25 cellular contexts compared by ENCODE assay signal in genomic region chr16:57771141-57771785, GRCh38.
"Had no signal": no experiment of that assay in that cellular context is flagged by ENCODE, and none has a peak within 500 bp of the region (broad histone marks: within the 10 kb centered on the region; RNA-seq: fewer than 3 reads in every experiment).

No MANE protein-coding gene starts in this region.

- H3K27me3 Mint-ChIP-seq: effector memory CD8-positive, alpha-beta T cell; naive thymus-derived CD8-positive, alpha-beta T cell; type B pancreatic cell had no signal

- H3K27ac Mint-ChIP-seq: progenitor cell of endocrine pancreas, type B pancreatic cell had no signal

- ATAC-seq: effector memory CD8-positive, alpha-beta T cell; left ventricle myocardium superior; lower lobe of right lung; naive thymus-derived CD8-positive, alpha-beta T cell; sciatic nerve had no signal

- H3K9me3 ChIP-seq: esophagus squamous epithelium, lower lobe of right lung, neutrophil, testis, tibial artery had no signal

- H3K4me3 Mint-ChIP-seq: effector memory CD8-positive, alpha-beta T cell; naive thymus-derived CD8-positive, alpha-beta T cell; type B pancreatic cell had no signal

- H3K9me3 Mint-ChIP-seq: effector memory CD8-positive, alpha-beta T cell; naive thymus-derived CD8-positive, alpha-beta T cell; type B pancreatic cell had no signal

- H3K36me3 Mint-ChIP-seq: naive thymus-derived CD8-positive, alpha-beta T cell had no signal

- H3K27ac ChIP-seq: esophagus squamous epithelium, lower lobe of right lung, neutrophil, parathyroid adenoma, testis, tibial artery had no signal

- H2AFZ ChIP-seq: parathyroid adenoma had no signal

- H3K4me3 ChIP-seq: esophagus squamous epithelium, lower lobe of right lung, smooth muscle cell, testis, tibial artery had no signal

- H3K36me3 ChIP-seq: neutrophil had no signal

- H3K9ac ChIP-seq: parathyroid adenoma had no signal

- DNase-seq: cortex of kidney; effector memory CD8-positive, alpha-beta T cell; erythroblast; esophagus squamous epithelium; foreskin melanocyte; hypothalamus; left ventricle myocardium superior; lower lobe of right lung; stimulated activated CD4-positive, alpha-beta T cell treated with anti-CD3 and anti-CD28 coated beads, Interleukin-12 subunit alpha, Interleukin-12 subunit beta, amount 100 ng/mL, for 4 hours; stimulated activated CD4-positive, alpha-beta T cell treated with anti-CD3 and anti-CD28 coated beads, Interleukin-1b, Interleukin-23, amount 100 ng/mL, for 48 hours; stimulated activated CD4-positive, alpha-beta T cell treated with anti-CD3 and anti-CD28 coated beads, Interleukin-4, amount 100 ng/mL, for 1 hour; stimulated activated CD8-positive, alpha-beta memory T cell treated with anti-CD3 and anti-CD28 coated beads, Interleukin-4, amount 100 ng/mL, for 48 hours; stimulated activated naive CD4-positive, alpha-beta T cell; substantia nigra; testis; tibial artery had no signal

- H3K4me2 ChIP-seq: smooth muscle cell had no signal

- H3K4me1 Mint-ChIP-seq: naive thymus-derived CD8-positive, alpha-beta T cell had no signal

- H3K4me1 ChIP-seq: esophagus squamous epithelium, lower lobe of right lung, parathyroid adenoma, testis, tibial artery had no signal

- FAIRE-seq: endometrium, keratinocyte had no signal

- H3K27me3 ChIP-seq: esophagus squamous epithelium, neutrophil, testis, tibial artery had no signal
